ENCODE assay signal across 2 cellular contexts in the genomic region with DNA sequence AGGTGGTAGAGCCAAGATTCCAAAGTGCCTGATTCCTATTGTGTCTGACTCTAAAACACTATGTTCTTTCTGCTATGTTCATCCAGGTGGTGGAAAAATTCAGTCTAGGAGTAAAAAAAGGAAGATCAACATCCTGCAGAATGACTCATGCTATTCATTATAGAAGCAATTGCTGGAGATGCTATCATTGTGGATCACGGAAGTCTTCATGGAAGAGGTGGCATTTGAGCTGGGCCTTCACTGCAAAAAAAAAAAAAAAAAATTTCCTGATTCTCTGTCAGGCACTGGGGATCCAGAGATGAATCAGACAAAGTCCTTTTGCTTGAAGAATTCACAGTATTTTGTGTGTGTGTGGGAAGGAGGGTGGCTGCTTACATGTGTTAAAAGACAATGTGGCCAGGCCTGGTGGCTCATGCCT.
TF ChIP-seq lines count a peak whose summit lies in the region.

No MANE protein-coding gene starts in this region.

TF ChIP-seq in H1, 55 proteins besides CTCF, POLR2A, EP300 and RAD21:
- no peak for TF ChIP-seq ZNF274 (IDR thresholded peaks at IDR 0.05; ENCODE audit: borderline replicate concordance, extremely low read depth, low read length)
- TF ChIP-seq RFX5 (IDR thresholded peaks at IDR 0.05; ENCODE audit: borderline replicate concordance, low read depth, low read length) = no peak
- no peak for TF ChIP-seq SP4 (IDR thresholded peaks at IDR 0.05; ENCODE audit: low read length)
- TF ChIP-seq SP2 (IDR thresholded peaks at IDR 0.05; ENCODE audit: low read length) = no peak
- no peak for TF ChIP-seq SP1 (IDR thresholded peaks at IDR 0.05; ENCODE audit: low read depth, low read length)
- TF ChIP-seq, protein P1, sequence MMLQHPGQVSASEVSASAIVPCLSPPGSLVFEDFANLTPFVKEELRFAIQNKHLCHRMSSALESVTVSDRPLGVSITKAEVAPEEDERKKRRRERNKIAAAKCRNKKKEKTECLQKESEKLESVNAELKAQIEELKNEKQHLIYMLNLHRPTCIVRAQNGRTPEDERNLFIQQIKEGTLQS (IDR thresholded peaks at IDR 0.05; ENCODE audit: insufficient read depth, low read depth, low read length) = no peak
- no peak for TF ChIP-seq EGR1 (IDR thresholded peaks at IDR 0.05; ENCODE audit: borderline replicate concordance, low read depth, low read length)
- no peak for TF ChIP-seq YY1 (IDR thresholded peaks at IDR 0.05; ENCODE audit: low read depth, low read length)
- no peak for TF ChIP-seq HDAC6 (IDR thresholded peaks at IDR 0.05; ENCODE audit: low read depth, low read length)
- TF ChIP-seq SRF (IDR thresholded peaks at IDR 0.05; ENCODE audit: low read depth, low read length) = no peak
- no peak for TF ChIP-seq KDM5A (IDR thresholded peaks at IDR 0.05; ENCODE audit: low read length)
- TF ChIP-seq RBBP5 (IDR thresholded peaks at IDR 0.05; ENCODE audit: borderline replicate concordance, low read depth, low read length) = no peak
- no peak for TF ChIP-seq TEAD4 (IDR thresholded peaks at IDR 0.05; ENCODE audit: low read depth, low read length)
- no peak for TF ChIP-seq BACH1 (IDR thresholded peaks at IDR 0.05; ENCODE audit: low read length)
- no peak for TF ChIP-seq CHD2 (IDR thresholded peaks at IDR 0.05; ENCODE audit: low read length)
- no peak for TF ChIP-seq POU5F1 (IDR thresholded peaks at IDR 0.05; ENCODE audit: low read depth, low read length)
- TF ChIP-seq POLR2AphosphoS5 (IDR thresholded peaks at IDR 0.05; ENCODE audit: low read depth, low read length) = no peak
TF ChIP-seq in H1: peak in this region for 0.

TF ChIP-seq in HEK293T, 16 proteins besides CTCF, POLR2A, EP300 and RAD21:
- TF ChIP-seq CTBP1 (IDR thresholded peaks at IDR 0.05; ENCODE audit: borderline replicate concordance) = no peak
- TF ChIP-seq SUZ12 (IDR thresholded peaks at IDR 0.05) = no peak
- TF ChIP-seq TARDBP (IDR thresholded peaks at IDR 0.05) = no peak
- no peak for TF ChIP-seq FOXK2 (IDR thresholded peaks at IDR 0.05)
- TF ChIP-seq ARNT (IDR thresholded peaks at IDR 0.05) = no peak
- no peak for TF ChIP-seq BHLHE40 (IDR thresholded peaks at IDR 0.05; ENCODE audit: borderline replicate concordance)
- TF ChIP-seq ELF4 (IDR thresholded peaks at IDR 0.05) = no peak
- TF ChIP-seq LEF1 (IDR thresholded peaks at IDR 0.05; ENCODE audit: borderline replicate concordance) = no peak
- no peak for TF ChIP-seq SP1 (IDR thresholded peaks at IDR 0.05)
- no peak for TF ChIP-seq FOXM1 (IDR thresholded peaks at IDR 0.05; ENCODE audit: borderline replicate concordance)
- TF ChIP-seq FOXA1 (IDR thresholded peaks at IDR 0.05) = no peak
- TF ChIP-seq ZNF384 (IDR thresholded peaks at IDR 0.05) = no peak
- no peak for TF ChIP-seq HDGF (IDR thresholded peaks at IDR 0.05; ENCODE audit: borderline replicate concordance)
- no peak for TF ChIP-seq L3MBTL2 (conservative IDR thresholded peaks at IDR 0.05)
